8 cellular contexts compared by ENCODE assay signal in the genomic region with DNA sequence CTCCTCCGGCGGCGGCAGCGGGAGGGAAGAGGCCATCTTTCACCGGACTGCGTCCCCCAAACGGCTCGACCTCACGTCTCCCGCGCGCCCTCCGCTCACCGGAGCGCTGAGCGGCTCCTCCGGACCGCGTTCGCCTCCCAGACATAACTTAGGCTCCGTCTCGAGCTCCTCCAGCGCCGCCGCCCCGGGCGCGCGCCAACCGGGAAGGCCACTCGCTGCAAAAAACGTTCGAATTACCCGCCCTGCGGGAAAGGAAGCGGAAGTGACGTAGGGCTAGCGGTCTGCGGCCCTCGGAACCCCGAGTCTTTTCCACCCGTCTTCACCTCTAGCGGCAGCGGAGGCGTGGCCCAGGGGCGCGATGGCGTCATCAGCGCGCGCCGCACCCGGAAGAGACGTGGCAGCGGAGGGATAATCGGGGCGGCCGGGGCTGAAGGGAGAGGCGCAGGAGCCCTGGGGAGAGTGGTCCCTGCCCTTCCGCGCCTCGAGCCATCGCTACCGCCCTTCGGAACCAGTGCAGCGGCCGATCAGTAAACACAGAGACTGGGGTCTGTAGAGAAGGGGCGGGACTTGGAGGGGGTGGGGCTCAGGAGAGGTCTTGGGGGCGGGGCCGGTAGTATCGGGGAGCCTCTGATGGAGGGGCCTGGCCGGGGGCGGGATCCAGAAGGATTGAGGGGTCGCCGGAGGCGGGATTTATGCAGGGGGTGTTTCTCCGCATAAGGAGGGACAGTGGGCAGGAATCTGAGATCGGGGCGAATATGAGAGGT. TPM values are rescaled to one million over a fixed set of nuclear protein-coding genes. Genes with fewer than 3 reads are reported as not detected.
DNase-seq lines count a peak whose midpoint lies in the region; ATAC-seq and TF ChIP-seq lines count a peak whose summit lies in the region.

A gene with protein sequence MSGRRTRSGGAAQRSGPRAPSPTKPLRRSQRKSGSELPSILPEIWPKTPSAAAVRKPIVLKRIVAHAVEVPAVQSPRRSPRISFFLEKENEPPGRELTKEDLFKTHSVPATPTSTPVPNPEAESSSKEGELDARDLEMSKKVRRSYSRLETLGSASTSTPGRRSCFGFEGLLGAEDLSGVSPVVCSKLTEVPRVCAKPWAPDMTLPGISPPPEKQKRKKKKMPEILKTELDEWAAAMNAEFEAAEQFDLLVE (minus strand): TSS at position 207 of the 764 bp plus-strand sequence. CDS start 62 bp downstream, at position 145.
A gene (plus strand): TSS at position 389 of the 764 bp plus-strand sequence. CDS start 477 bp downstream, outside the sequence.

- H3K4me1 ChIP-seq in left lung, result peaks cover 9 to 27% of the 10 kb centered on the region in 2 donors

- peak within 1 kb of the TSS; percentile 93 to 98 (median 95) for H3K27ac Mint-ChIP-seq in CD14-positive monocyte

- H3K4me3 Mint-ChIP-seq in CD14-positive monocyte, result peak within 1 kb of the TSS; percentile 88 to 95

- H3K27me3 Mint-ChIP-seq in CD14-positive monocyte (ENCODE audit: low read depth in 3 of 3), result no peaks in the 10 kb centered on the region

- no peak for TF ChIP-seq CTCF in CD14-positive monocyte (IDR thresholded peaks at IDR 0.05)
- no peak for TF ChIP-seq CTCF in left lung (IDR thresholded peaks at IDR 0.05)

- H3K4me3 ChIP-seq in left lung, result peak within 1 kb of the TSS; percentile 79 to 85

- DNase-seq in CD14-positive monocyte (ENCODE audit: low spot score), result peak; percentile 94
- peak; percentile 96 for DNase-seq in NCI-H82 (lab: John Stamatoyannopoulos, UW)
- peak; percentile 95 to 97 for DNase-seq in activated CD4-positive, alpha-beta T cell treated with anti-CD3 and anti-CD28 coated beads, Interleukin-2, amount 50 U/mL, for 48 hours
- DNase-seq in dermis blood vessel endothelial cell, result peak; percentile 98
- peak; percentile 95 to 98 for DNase-seq in left lung
- peak; percentile 93 for DNase-seq in stimulated activated CD4-positive, alpha-beta T cell treated with anti-CD3 and anti-CD28 coated beads, Interleukin-2, amount 100 ng/mL, for 4 hours (ENCODE audit: low read depth)

- ATAC-seq in GM19397 (IDR thresholded peaks at IDR 0.05; ENCODE audit: unreplicated experiment), result peak; percentile 76
- ATAC-seq in HG03571 (IDR thresholded peaks at IDR 0.05; ENCODE audit: unreplicated experiment), result peak; percentile 63
- ATAC-seq in left lung, result peak; percentile 96

- peaks cover 34 to 51% of the 10 kb centered on the region in 2 donors for H3K36me3 Mint-ChIP-seq in CD14-positive monocyte

- H3K4me1 Mint-ChIP-seq in CD14-positive monocyte, result peaks cover 44% of the 10 kb centered on the region

- peak within 1 kb of the TSS; percentile 90 to 92 for H3K27ac ChIP-seq in left lung

- no peaks in the 10 kb centered on the region for H3K27me3 ChIP-seq in left lung

- peaks cover 0 to 2% (median 0%) of the 10 kb centered on the region in 7 donors for H3K9me3 Mint-ChIP-seq in CD14-positive monocyte

- H3K9me3 ChIP-seq in left lung, result no peaks in the 10 kb centered on the region

- intact Hi-C loops in CD14-positive monocyte (cut with micrococcal nuclease), result loop anchor here (1.0 to 5.0 kb wide), 4 partner anchors 12 to 72 kb away; a partner anchor contains a TSS
- intact Hi-C loops in left lung (cut with DNase I), result no loop called here

- H3K36me3 ChIP-seq in left lung, result peaks cover 0 to 40% of the 10 kb centered on the region in 2 donors

RNA-seq across cellular contexts. Expression of the first gene that starts in this region (rescaled TPM):
- under 1 TPM in 1 of 2 donors, not detected in 1; 0.28 TPM for polyA plus RNA-seq in CD14-positive monocyte
- total RNA-seq in dermis blood vessel endothelial cell (4.4 and 17.5 TPM in 2 replicates), left lung (10 to 100 TPM in 1 of 2 donors, 1 to 10 TPM in 1; 7.1 to 11.3 TPM)

RNA-seq across cellular contexts. Expression of the second gene that starts in this region (rescaled TPM):
- polyA plus RNA-seq in CD14-positive monocyte, result 10 to 100 TPM; 25.1 to 27.2 TPM
- 26.2 and 30.2 TPM in 2 replicates for total RNA-seq in dermis blood vessel endothelial cell
- 10 to 100 TPM; 32.6 to 36.4 TPM for total RNA-seq in left lung

Comparison
In these comparisons a context has a peak if more than half of its experiments do, and no peak if none do; other contexts are left out.
1. Peak in every context shown above with its lines: DNase-seq, ATAC-seq, H3K4me3 ChIP-seq and H3K27ac ChIP-seq.
2. intact Hi-C loops: an anchor here in CD14-positive monocyte (1.0 to 5.0 kb wide); none called in left lung.